8 cellular contexts compared by ENCODE assay signal in the genomic region with DNA sequence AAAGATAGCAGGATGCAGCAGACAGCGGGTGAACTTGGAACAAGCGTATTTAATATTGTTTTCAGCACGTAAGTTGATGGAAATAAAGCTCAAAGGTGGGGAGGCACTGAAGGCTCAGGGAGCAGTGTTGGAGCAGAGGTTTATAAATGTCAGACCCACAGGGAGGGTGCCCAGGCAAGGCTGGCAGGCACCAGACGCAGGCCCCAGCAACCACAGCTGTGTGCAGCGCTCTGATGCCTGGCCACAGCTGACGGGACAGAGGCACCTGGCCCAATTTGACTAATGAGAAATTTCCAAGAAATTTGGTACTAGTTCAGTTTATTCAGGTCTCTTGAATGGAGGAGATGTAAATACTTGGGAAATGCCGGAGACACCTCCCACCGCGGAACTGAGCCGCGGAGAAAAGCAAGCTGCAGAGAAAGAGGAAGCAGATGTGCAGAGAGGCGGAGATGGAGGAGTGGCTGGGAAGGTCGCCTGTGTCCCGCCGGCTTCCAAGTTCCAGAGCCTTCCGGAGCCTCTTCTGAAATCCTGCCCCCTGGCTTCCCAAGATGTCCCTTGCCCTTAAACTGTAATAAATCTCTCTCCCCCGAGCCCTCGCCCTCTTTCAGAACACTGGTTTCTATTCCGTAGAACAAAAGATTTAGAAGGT. TPM values are rescaled to one million over a fixed set of nuclear protein-coding genes. Genes with fewer than 3 reads are reported as not detected.
A peak's percentile ranks its signal among the peaks of the same experiment; 100 is the strongest.
DNase-seq lines count a peak whose midpoint lies in the region; ATAC-seq and TF ChIP-seq lines count a peak whose summit lies in the region.

No MANE protein-coding gene starts in this region.

- TF ChIP-seq CTCF in GM10248 (IDR thresholded peaks at IDR 0.05; ENCODE audit: control extremely low read depth, extremely low read depth, low read depth, missing control alignments) (no peak), heart left ventricle (IDR thresholded peaks at IDR 0.05) (peak in 5 of 12 donors; percentile 11 to 43 (median 30)), psoas muscle (IDR thresholded peaks at IDR 0.05) (no peak)

- H3K4me1 ChIP-seq in heart left ventricle (peaks cover 0 to 10% (median 4%) of the 10 kb centered on the region in 12 donors), psoas muscle (no peaks in the 10 kb centered on the region)

- TF ChIP-seq POLR2A in heart left ventricle (IDR thresholded peaks at IDR 0.05): no peak

- ATAC-seq in heart left ventricle (peak in 3 of 4 donors; percentile 51 to 80 (median 77)), psoas muscle (peak in 2 of 4 donors; percentile 42 to 51), GM21390 (IDR thresholded peaks at IDR 0.05; ENCODE audit: unreplicated experiment) (no peak)

- WGBS in heart left ventricle, 4 donors: 34 to 54% (median 41%) methylated on average over 19 of the region's 19 CpGs
- WGBS in psoas muscle, 3 donors: 12 to 15% (median 14%) methylated on average over 19 of the region's 19 CpGs

- DNase-seq in GM10248 (ENCODE audit: extremely low spot score) (peak; percentile 37), heart left ventricle (peak; percentile 29 to 73 (median 53)), psoas muscle (peak; percentile 35 to 59), NCI-H345 (lab: John Stamatoyannopoulos, UW) (no peak), activated T-cell treated with anti-CD3 and anti-CD28 coated beads for 4 hours (no peak)
- DNase-seq in activated effector memory CD4-positive, alpha-beta T cell treated with Interleukin-2 at 50 U/mL for 16 hours: no peak

- no peaks in the 10 kb centered on the region for H3K9me3 ChIP-seq in heart left ventricle
- H3K9me3 ChIP-seq in psoas muscle: no peaks in the 10 kb centered on the region

- no peak overlapping the region for H3K27ac ChIP-seq in heart left ventricle
- H3K27ac ChIP-seq in psoas muscle: no peak overlapping the region

- CTCF ChIA-PET in GM10248 (lab: Yijun Ruan, JAX): no interaction called here

- H3K4me3 ChIP-seq in heart left ventricle (peak overlapping the region in 10 of 12 donors; percentile 2 to 49 (median 32)), psoas muscle (peak overlapping the region; percentile 38)

- POLR2A ChIA-PET in GM10248 (lab: Yijun Ruan, JAX): no interaction called here

- H3K36me3 ChIP-seq in heart left ventricle (no peaks in the 10 kb centered on the region), psoas muscle (ENCODE audit: insufficient read depth in 1 of 2, low read depth in 1 of 2) (no peaks in the 10 kb centered on the region)

- H3K27me3 ChIP-seq in heart left ventricle (peaks cover 0 to 4% (median 0%) of the 10 kb centered on the region in 9 donors), psoas muscle (ENCODE audit: insufficient read depth in 3 of 3, low read length in 2 of 3) (peaks cover 0 to 26% (median 4%) of the 10 kb centered on the region in 3 donors)

- intact Hi-C loops in heart left ventricle (cut with DNase I): no loop called here
- intact Hi-C loops in psoas muscle (cut with DNase I): no loop called here

TF ChIP-seq in PFSK-1, 5 proteins besides CTCF, POLR2A, EP300 and RAD21:
- 0 out of 2 replicates have a peak, but pooled peaks have one; percentile 71 for TF ChIP-seq SIN3A (IDR thresholded peaks at IDR 0.05; ENCODE audit: borderline replicate concordance, insufficient read depth, low read length)
- no peak for TF ChIP-seq POLR2AphosphoS5 (IDR thresholded peaks at IDR 0.05; ENCODE audit: low read depth, low read length)

RNA-seq across cellular contexts. Expression of a gene that starts 38.3 kb away (rescaled TPM):
- polyA plus RNA-seq in PFSK-1 (2012; ENCODE audit: insufficient read length, low read depth): 0.19 TPM
- total RNA-seq in heart left ventricle (10 to 100 TPM in 7 of 9 donors, 1 to 10 TPM in 2; 8.5 to 22.1 (median 10.9) TPM), psoas muscle (1 to 10 TPM in 3 of 4 donors, under 1 TPM in 1; 0.88 to 2.5 (median 1.3) TPM)
- polyA plus RNA-seq in heart left ventricle (1 to 10 TPM; 1.8 to 4.3 TPM), psoas muscle (under 1 TPM; 0.15 to 0.38 (median 0.16) TPM)

Comparison
In these comparisons a context has a peak if more than half of its experiments do, and no peak if none do; other contexts are left out.
1. DNase-seq: peak in GM10248 (single experiment), heart left ventricle (5 of 5) and psoas muscle (2 of 2); none in NCI-H345 (single experiment), activated T-cell treated with anti-CD3 and anti-CD28 coated beads for 4 hours (single experiment) and activated effector memory CD4-positive, alpha-beta T cell treated with Interleukin-2 at 50 U/mL for 16 hours (single experiment).